8 cellular contexts compared by ENCODE assay signal in genomic region chr5:64074533-64074932, GRCh38.
A peak's percentile ranks its signal among the peaks of the same experiment; 100 is the strongest.
DNase-seq lines count a peak whose midpoint lies in the region; ATAC-seq and TF ChIP-seq lines count a peak whose summit lies in the region.

No MANE protein-coding gene starts in this region.

- no peaks in the 10 kb centered on the region for H3K4me1 ChIP-seq in Caco-2
- no peaks in the 10 kb centered on the region for H3K4me1 ChIP-seq in Panc1 (ENCODE audit: control insufficient read depth, insufficient read depth, low read length)

- no peaks in the 10 kb centered on the region for H3K9me3 Mint-ChIP-seq in Caco-2 (ENCODE audit: unreplicated experiment)
- H3K9me3 Mint-ChIP-seq in activated T-cell treated with anti-CD3 and anti-CD28 coated beads, Interleukin-2, amount 50 U/mL, for 72 hours: peaks cover 0 to 4% of the 10 kb centered on the region in 2 donors

- H3K27me3 ChIP-seq in Caco-2 (replicated peaks; ENCODE audit: control insufficient read depth, insufficient read depth, low read length) (no peaks in the 10 kb centered on the region), Panc1 (ENCODE audit: control insufficient read depth, insufficient read depth, low read length) (no peaks in the 10 kb centered on the region)

- no peaks in the 10 kb centered on the region for H3K4me1 Mint-ChIP-seq in Caco-2 (ENCODE audit: low read depth, unreplicated experiment)
- no peaks in the 10 kb centered on the region for H3K4me1 Mint-ChIP-seq in activated T-cell treated with anti-CD3 and anti-CD28 coated beads, Interleukin-2, amount 50 U/mL, for 72 hours (ENCODE audit: low read depth)

- H3K27me3 Mint-ChIP-seq in Caco-2 (ENCODE audit: insufficient read depth, unreplicated experiment): no peaks in the 10 kb centered on the region
- H3K27me3 Mint-ChIP-seq in activated T-cell treated with anti-CD3 and anti-CD28 coated beads, Interleukin-2, amount 50 U/mL, for 72 hours (ENCODE audit: low read depth): no peaks in the 10 kb centered on the region

- in situ Hi-C loops in Panc1 (cut with HindIII; ENCODE audit: low pct_unique_long_range_greater_than_20kb, low sequenced_read_pairs): no loop called here

- H3K27ac ChIP-seq in Panc1 (ENCODE audit: low read length): no peak overlapping the region

- intact Hi-C loops in Caco-2 (cut with micrococcal nuclease; ENCODE audit: unreplicated experiment): loop anchor here (1.0 kb wide), 3 partner anchors 73 to 538 kb away; no protein-coding TSS in a partner anchor
- intact Hi-C loops in Panc1 (cut with micrococcal nuclease; ENCODE audit: unreplicated experiment): loop anchor here (5.0 kb wide), 2 partner anchors 133 to 538 kb away; no protein-coding TSS in a partner anchor

- H3K4me3 ChIP-seq in Caco-2 (ENCODE audit: low read depth, low read length) (no peak overlapping the region), Panc1 (ENCODE audit: low read depth in 2 of 2, low read length in 2 of 2) (no peak overlapping the region)

- BruUV-seq in Caco-2 (replicated peaks; lab: Mats Ljungman, UMichigan) (no TSS peak), Panc1 (replicated peaks; lab: Mats Ljungman, UMichigan) (no TSS peak)

- H3K9me3 ChIP-seq in Caco-2: no peaks in the 10 kb centered on the region
- H3K9me3 ChIP-seq in Panc1 (ENCODE audit: control insufficient read depth, insufficient read depth, low read depth, low read length): no peaks in the 10 kb centered on the region

- H3K36me3 ChIP-seq in Caco-2 (ENCODE audit: control insufficient read depth, insufficient read depth, low read length): no peaks in the 10 kb centered on the region
- no peaks in the 10 kb centered on the region for H3K36me3 ChIP-seq in Panc1 (ENCODE audit: control insufficient read depth, insufficient read depth, low read length)

- no peak overlapping the region for H3K4me3 Mint-ChIP-seq in Caco-2 (ENCODE audit: unreplicated experiment)
- H3K4me3 Mint-ChIP-seq in activated T-cell treated with anti-CD3 and anti-CD28 coated beads, Interleukin-2, amount 50 U/mL, for 72 hours: no peak overlapping the region

- TF ChIP-seq CTCF in Caco-2 (IDR thresholded peaks at IDR 0.05; ENCODE audit: insufficient read depth in 1 of 2, low read depth in 1 of 2, low read length in 1 of 2, severe bottlenecking in 1 of 2, unreplicated experiment in 1 of 2) (peak; percentile 46 to 70), Panc1 (IDR thresholded peaks at IDR 0.05) (peak; percentile 62; the same call in 1 of the 2 replicates)

- H3K27ac Mint-ChIP-seq in Caco-2 (ENCODE audit: unreplicated experiment): no peak overlapping the region
- H3K27ac Mint-ChIP-seq in activated T-cell treated with anti-CD3 and anti-CD28 coated beads, Interleukin-2, amount 50 U/mL, for 72 hours: no peak overlapping the region

- DNase-seq in Caco-2 (peak in 1 of 2 experiments; percentile 52), Panc1 (ENCODE audit: low read depth, low spot score) (peak; percentile 15), fibroblast of the conjunctiva (ENCODE audit: low read depth) (peak; percentile 1), superior temporal gyrus (ENCODE audit: extremely low spot score) (peak; percentile 51), ecto neural progenitor cell (ENCODE audit: low spot score) (no peak)
- no peak for DNase-seq in activated T-cell treated with anti-CD3 and anti-CD28 coated beads, Interleukin-2, amount 50 U/mL, for 72 hours

- ATAC-seq in GM18907 (IDR thresholded peaks at IDR 0.05; ENCODE audit: unreplicated experiment): peak; percentile 92
- ATAC-seq in HG03175 (IDR thresholded peaks at IDR 0.05; ENCODE audit: unreplicated experiment): peak; percentile 86
- ATAC-seq in Panc1: peak; percentile 79
- no peak for ATAC-seq in activated T-cell treated with anti-CD3 and anti-CD28 coated beads, Interleukin-2, amount 50 U/mL, for 72 hours (replicated peaks in 1 of 2)

- CTCF ChIA-PET in Caco-2 (lab: Charles Lee) (no interaction called here), Panc1 (lab: Charles Lee) (interaction anchor here (0.6 kb wide), 1 partner anchor 966 kb away, joined by 4 read pairs; no protein-coding TSS in a partner anchor)

- H3K36me3 Mint-ChIP-seq in Caco-2 (ENCODE audit: insufficient read depth, unreplicated experiment): no peaks in the 10 kb centered on the region
- H3K36me3 Mint-ChIP-seq in activated T-cell treated with anti-CD3 and anti-CD28 coated beads, Interleukin-2, amount 50 U/mL, for 72 hours (ENCODE audit: insufficient read depth in 2 of 2): no peaks in the 10 kb centered on the region

- POLR2A ChIA-PET in Caco-2 (lab: Charles Lee): no interaction called here
- POLR2A ChIA-PET in Panc1 (lab: Charles Lee): no interaction called here

Comparison
In these comparisons a context has a peak if more than half of its experiments do, and no peak if none do; other contexts are left out.
1. DNase-seq: peak in Panc1 (single experiment), fibroblast of the conjunctiva (single experiment) and superior temporal gyrus (single experiment); none in ecto neural progenitor cell (single experiment) and activated T-cell treated with anti-CD3 and anti-CD28 coated beads, Interleukin-2, amount 50 U/mL, for 72 hours (0 of 2).
2. ATAC-seq: peak in GM18907 (single experiment), HG03175 (single experiment) and Panc1 (single experiment); none in activated T-cell treated with anti-CD3 and anti-CD28 coated beads, Interleukin-2, amount 50 U/mL, for 72 hours (0 of 2).